Comparison of ENCODE assay signal across 20 cellular contexts in genomic region chr21:32468567-32469175, GRCh38.
"Had no signal": no experiment of that assay in that cellular context is flagged by ENCODE, and none has a peak within 500 bp of the region (broad histone marks: within the 10 kb centered on the region; RNA-seq: fewer than 3 reads in every experiment).

No MANE protein-coding gene starts in this region.

- H3K9me3 Mint-ChIP-seq: nephron; stimulated activated effector memory CD8-positive, alpha-beta T cell treated with anti-CD3 and anti-CD28 coated beads, Interleukin-12 subunit alpha, Interleukin-12 subunit beta, amount 100 ng/mL, for 72 hours had no signal

- ATAC-seq: body of pancreas; foreskin keratinocyte; left lobe of liver; sciatic nerve; stimulated activated effector memory CD8-positive, alpha-beta T cell treated with anti-CD3 and anti-CD28 coated beads, Interleukin-12 subunit alpha, Interleukin-12 subunit beta, amount 100 ng/mL, for 72 hours had no signal

- DNase-seq: activated CD4-positive, alpha-beta T cell treated with anti-CD3 and anti-CD28 coated beads for 1 hour; activated CD8-positive, alpha-beta memory T cell treated with anti-CD3 and anti-CD28 coated beads for 24 hours; activated CD8-positive, alpha-beta memory T cell treated with anti-CD3 and anti-CD28 coated beads, Interleukin-2, amount 50 U/mL, for 48 hours; activated naive CD4-positive, alpha-beta T cell treated with Interleukin-2 at 50 U/mL for 16 hours; body of pancreas; foreskin keratinocyte; glutamatergic neuron; hippocampal formation; islet precursor cell; midbrain; nucleus accumbens; stimulated activated CD4-positive, alpha-beta T cell treated with anti-CD3 and anti-CD28 coated beads, Interleukin-4, amount 100 ng/mL, for 24 hours; testis had no signal

- H3K4me1 Mint-ChIP-seq: nephron; stimulated activated effector memory CD8-positive, alpha-beta T cell treated with anti-CD3 and anti-CD28 coated beads, Interleukin-12 subunit alpha, Interleukin-12 subunit beta, amount 100 ng/mL, for 72 hours had no signal

- H3K4me3 ChIP-seq: body of pancreas, lung, smooth muscle cell, testis had no signal

- H3K4me3 Mint-ChIP-seq: nephron; stimulated activated effector memory CD8-positive, alpha-beta T cell treated with anti-CD3 and anti-CD28 coated beads, Interleukin-12 subunit alpha, Interleukin-12 subunit beta, amount 100 ng/mL, for 72 hours had no signal

- H3K9me3 ChIP-seq: body of pancreas, testis had no signal

- H3K27ac Mint-ChIP-seq: nephron; stimulated activated effector memory CD8-positive, alpha-beta T cell treated with anti-CD3 and anti-CD28 coated beads, Interleukin-12 subunit alpha, Interleukin-12 subunit beta, amount 100 ng/mL, for 72 hours had no signal

- H3K4me1 ChIP-seq: body of pancreas, foreskin keratinocyte had no signal

- H3K27me3 ChIP-seq: body of pancreas, foreskin keratinocyte, testis had no signal

- H3K27ac ChIP-seq: body of pancreas, foreskin keratinocyte, testis, VCaP had no signal
